ENCODE assay signal across 28 cellular contexts in the genomic region with DNA sequence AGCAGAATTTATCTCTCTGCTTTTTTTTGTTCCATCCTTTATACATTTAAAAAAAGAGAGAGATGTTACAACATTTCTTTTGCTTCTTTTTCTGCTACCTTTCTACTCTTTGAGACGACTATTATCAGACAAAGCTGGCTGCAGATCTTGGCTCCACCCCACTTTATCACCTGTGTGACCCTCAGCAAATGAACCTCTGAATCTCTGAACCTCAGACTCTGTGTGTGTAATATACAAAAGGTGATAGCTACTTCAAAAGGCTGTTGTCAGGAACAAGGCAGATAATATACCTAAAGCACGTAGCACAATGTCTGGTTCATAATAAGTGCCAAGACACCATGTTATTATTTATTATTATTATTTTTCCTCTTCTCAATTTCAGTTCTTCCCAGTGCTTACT.
"Had no signal": no experiment of that assay in that cellular context is flagged by ENCODE, and none has a peak within 500 bp of the region (broad histone marks: within the 10 kb centered on the region; RNA-seq: fewer than 3 reads in every experiment).

No MANE protein-coding gene starts in this region.

- H3K27me3 ChIP-seq: colonic mucosa, gastrocnemius medialis had no signal

- H3K4me1 ChIP-seq: esophagus squamous epithelium, left lung had no signal

- H3K9me3 ChIP-seq: colonic mucosa, esophagus squamous epithelium, gastrocnemius medialis, heart right ventricle, left lung, lower lobe of right lung had no signal

- H3K27ac ChIP-seq: colonic mucosa, epithelial cell of prostate, esophagus squamous epithelium, gastrocnemius medialis, heart right ventricle, left lung, lower lobe of right lung had no signal

- H3K9me3 Mint-ChIP-seq: dendritic cell treated with granulocyte-macrophage colony-stimulating factor and Interleukin-4, amounts not matched to agents 40 ng/mL and 50 ng/mL, for 4 days; effector memory CD8-positive, alpha-beta T cell; mesothelial cell of epicardium had no signal

- DNase-seq: cerebellar nuclear complex; colonic mucosa; cortex of kidney; effector CD8-positive, alpha-beta T cell; effector memory CD8-positive, alpha-beta T cell; endodermal cell; erythroblast; esophagus squamous epithelium; foreskin fibroblast; foreskin melanocyte; gastrocnemius medialis; glutamatergic neuron; head of caudate nucleus; heart right ventricle; hypothalamus; immature natural killer cell; islet precursor cell; kidney; kidney glomerular epithelial cell; left lung; left ventricle myocardium superior; lower lobe of right lung; mesenchymal stem cell had no signal

- ATAC-seq: effector memory CD8-positive, alpha-beta T cell; esophagus mucosa; gastrocnemius medialis; heart right ventricle; left lung; left ventricle myocardium superior; lower lobe of right lung had no signal

- H3K27ac Mint-ChIP-seq: dendritic cell treated with granulocyte-macrophage colony-stimulating factor and Interleukin-4, amounts not matched to agents 40 ng/mL and 50 ng/mL, for 4 days; effector memory CD8-positive, alpha-beta T cell; endodermal cell; immature natural killer cell; mesothelial cell of epicardium had no signal

- H3K4me3 ChIP-seq: colonic mucosa, esophagus squamous epithelium, gastrocnemius medialis, heart right ventricle, left lung, lower lobe of right lung had no signal

- H3K36me3 ChIP-seq: colonic mucosa, esophagus squamous epithelium, gastrocnemius medialis, heart right ventricle, left lung, lower lobe of right lung had no signal

- H3K36me3 Mint-ChIP-seq: immature natural killer cell, mesothelial cell of epicardium had no signal

- FAIRE-seq: endometrium, kidney had no signal

- H3K4me3 Mint-ChIP-seq: dendritic cell treated with granulocyte-macrophage colony-stimulating factor and Interleukin-4, amounts not matched to agents 40 ng/mL and 50 ng/mL, for 4 days; effector memory CD8-positive, alpha-beta T cell; endodermal cell; immature natural killer cell; mesothelial cell of epicardium had no signal
